ENCODE assay signal across 10 cellular contexts in genomic region chr2:177260398-177260797, GRCh38. TPM values are rescaled to one million over a fixed set of nuclear protein-coding genes. Genes with fewer than 3 reads are reported as not detected.
DNase-seq lines count a peak whose midpoint lies in the region; ATAC-seq and TF ChIP-seq lines count a peak whose summit lies in the region.
"Had no signal": no experiment of that assay in that cellular context is flagged by ENCODE, and none has a peak within 500 bp of the region (broad histone marks: within the 10 kb centered on the region; RNA-seq: fewer than 3 reads in every experiment).

No MANE protein-coding gene starts in this region.

- TF ChIP-seq CTCF in AG04450 (IDR thresholded peaks at IDR 0.05; ENCODE audit: low read depth, low read length) (no peak), choroid plexus epithelial cell (conservative IDR thresholded peaks at IDR 0.05; ENCODE audit: low read depth, low read length) (no peak), nephron progenitor cell (IDR thresholded peaks at IDR 0.05) (no peak)

- peaks cover 44% of the 10 kb centered on the region for H3K4me1 Mint-ChIP-seq in nephron progenitor cell

- H3K4me1 ChIP-seq in Karpas-422 (ENCODE audit: low read length) = peaks cover 53% of the 10 kb centered on the region

- H3K9me3 Mint-ChIP-seq in nephron progenitor cell = peaks cover 38% of the 10 kb centered on the region

- peaks cover 44% of the 10 kb centered on the region for H3K36me3 ChIP-seq in Karpas-422 (ENCODE audit: insufficient read depth, low read length)

- no peaks in the 10 kb centered on the region for H3K9me2 ChIP-seq in Karpas-422 (replicated peaks; ENCODE audit: insufficient read depth, low read length)

- no peak overlapping the region for H2AFZ ChIP-seq in Karpas-422 (ENCODE audit: low read length)

- H3K36me3 Mint-ChIP-seq in nephron progenitor cell (ENCODE audit: low read depth) = peaks cover 53% of the 10 kb centered on the region

- H3K27me3 ChIP-seq in AG04450 (ENCODE audit: control insufficient read depth, insufficient read depth, low read length) = no peaks in the 10 kb centered on the region
- no peaks in the 10 kb centered on the region for H3K27me3 ChIP-seq in Karpas-422 (ENCODE audit: low read length)

- POLR2A ChIA-PET in AG04450 (lab: Yijun Ruan, JAX) = interaction anchor here (0.6 kb wide), 1 partner anchor 1190 kb away, joined by 3 read pairs; the partner anchor contains the start of gene PRKRA

- H3K27me3 Mint-ChIP-seq in nephron progenitor cell (ENCODE audit: low read depth, poor library complexity) = no peaks in the 10 kb centered on the region

- H3K9me3 ChIP-seq in AG04450 (ENCODE audit: control insufficient read depth, insufficient read depth, low read length) = peaks cover 8% of the 10 kb centered on the region
- H3K9me3 ChIP-seq in Karpas-422 (ENCODE audit: low read length) = no peaks in the 10 kb centered on the region

- no peak for ATAC-seq in HG03196 (IDR thresholded peaks at IDR 0.05; ENCODE audit: unreplicated experiment)

- peak overlapping the region; percentile 55 for H3K27ac Mint-ChIP-seq in nephron progenitor cell

- H3K79me2 ChIP-seq in Karpas-422 (ENCODE audit: low read length) = peaks cover 91% of the 10 kb centered on the region

- H3K4me2 ChIP-seq in Karpas-422 (ENCODE audit: low read depth, low read length, poor library complexity, severe bottlenecking) = no peak overlapping the region

- no peak overlapping the region for H3K9ac ChIP-seq in Karpas-422 (ENCODE audit: low read length)

- peaks cover 57% of the 10 kb centered on the region for H4K20me1 ChIP-seq in Karpas-422 (ENCODE audit: insufficient read depth, low read depth, low read length)

- CTCF ChIA-PET in AG04450 (lab: Charles Lee) = interaction anchor here (0.5 to 2.4 kb wide), 6 partner anchors 26 to 99 kb away, joined by 3 to 15 read pairs (median 4); no protein-coding TSS in a partner anchor

- DNase-seq in AG04450 (ENCODE audit: low read depth, low spot score) (no peak), Karpas-422 (no peak), choroid plexus epithelial cell (ENCODE audit: low read depth) (no peak), nephron progenitor cell (no peak), germinal center (ENCODE audit: low spot score) (no peak), A172 (ENCODE audit: low spot score) (no peak), C1 segment of cervical spinal cord (lab: John Stamatoyannopoulos, UW) (no peak)
- DNase-seq: DMS79; effector CD4-positive, alpha-beta T cell had no signal

- H3K4me3 Mint-ChIP-seq in nephron progenitor cell = peak overlapping the region; percentile 21

- H3K27ac ChIP-seq in AG04450 (ENCODE audit: low read depth, low read length) (no peak overlapping the region), Karpas-422 (ENCODE audit: low read length) (peak overlapping the region; percentile 52; the same call in 1 of the 2 replicates)

- H3K4me3 ChIP-seq in AG04450 (ENCODE audit: low read depth, low read length) = peak overlapping the region; percentile 80
- H3K4me3 ChIP-seq in Karpas-422 (ENCODE audit: low read length) = no peak overlapping the region
- H3K4me3 ChIP-seq in choroid plexus epithelial cell (ENCODE audit: low read depth, low read length) = peak overlapping the region; percentile 11

RNA-seq across cellular contexts. Expression of gene NFE2L2, which starts 4.1 kb away (rescaled TPM):
- polyA plus RNA-seq in AG04450 (2011; rRNA removed) = 227 and 321 TPM in 2 replicates
- polyA minus RNA-seq in AG04450 (2011; rRNA and poly(A)+ RNA removed) = 292 and 300 TPM in 2 replicates
- 33.1 and 66.7 TPM in 2 replicates for total RNA-seq in Karpas-422 (2014; rRNA removed; shearing (Covaris generic); ENCODE audit: low replicate concordance)
- total RNA-seq in A172 (2014; rRNA removed; shearing (Covaris generic)) = 47.1 and 51.1 TPM in 2 replicates

RNA-seq across cellular contexts. Expression of gene HNRNPA3, which starts 47.8 kb away (rescaled TPM):
- polyA plus RNA-seq in AG04450 (2011; rRNA removed) = 143 and 177 TPM in 2 replicates
- polyA minus RNA-seq in AG04450 (2011; rRNA and poly(A)+ RNA removed) = 30.4 and 57.9 TPM in 2 replicates
- 51.7 and 62.7 TPM in 2 replicates for total RNA-seq in Karpas-422 (2014; rRNA removed; shearing (Covaris generic); ENCODE audit: low replicate concordance)
- 37.8 and 41.3 TPM in 2 replicates for total RNA-seq in A172 (2014; rRNA removed; shearing (Covaris generic))
